6 cellular contexts compared by ENCODE assay signal in genomic region chr1:161571703-161572102, GRCh38. TPM values are rescaled to one million over a fixed set of nuclear protein-coding genes. Genes with fewer than 3 reads are reported as not detected.
"Had no signal": no experiment of that assay in that cellular context is flagged by ENCODE, and none has a peak within 500 bp of the region (broad histone marks: within the 10 kb centered on the region; RNA-seq: fewer than 3 reads in every experiment).

No MANE protein-coding gene starts in this region.

RNA-seq across cellular contexts. Expression of gene FCGR3A, which starts 22.1 kb away (rescaled TPM):
- total RNA-seq: HT1080, LHCN-M2, MCF 10A, OCI-LY7, PC-3, SJCRH30 had no signal

RNA-seq across cellular contexts. Expression of gene FCGR3B, which starts 59.3 kb away (rescaled TPM):
- total RNA-seq: HT1080, LHCN-M2, MCF 10A, OCI-LY7, PC-3, SJCRH30 had no signal
